9 cellular contexts compared by ENCODE assay signal in genomic region chr10:119281581-119282071, GRCh38.
DNase-seq lines count a peak whose midpoint lies in the region; ATAC-seq and TF ChIP-seq lines count a peak whose summit lies in the region.
"Had no signal": no experiment of that assay in that cellular context is flagged by ENCODE, and none has a peak within 500 bp of the region (broad histone marks: within the 10 kb centered on the region; RNA-seq: fewer than 3 reads in every experiment).

No MANE protein-coding gene starts in this region.

- H3K27me3 ChIP-seq in SK-N-SH (ENCODE audit: insufficient read depth) (no peaks in the 10 kb centered on the region), skeletal muscle satellite cell (ENCODE audit: control insufficient read depth, insufficient read depth, low read length) (peaks cover 8% of the 10 kb centered on the region)

- H3K4me3 Mint-ChIP-seq in activated CD4-positive, alpha-beta T cell treated with anti-CD3 and anti-CD28 coated beads, Interleukin-2, amount 10 ng/mL, durations not matched to agents 24 days and 14 days: no peak overlapping the region
- no peak overlapping the region for H3K4me3 Mint-ChIP-seq in WTC11

- peak; percentile 70 for ATAC-seq in left ventricle myocardium superior
- ATAC-seq in GM19324 (IDR thresholded peaks at IDR 0.05; ENCODE audit: low FRiP score, unreplicated experiment): no peak
- no peak for ATAC-seq in WTC11

- in situ Hi-C loops in G401 (cut with HindIII; ENCODE audit: low sequenced_read_pairs): no loop called here

- TF ChIP-seq EP300 in SK-N-SH (IDR thresholded peaks at IDR 0.05; ENCODE audit: borderline replicate concordance in 1 of 2, low read depth in 1 of 2, low read length in 1 of 2): peak in 1 of 2 experiments; percentile 33; a peak in 1 of 4 replicates

- no peaks in the 10 kb centered on the region for H3K9me2 ChIP-seq in SK-N-SH

- no peak overlapping the region for H2AFZ ChIP-seq in SK-N-SH (ENCODE audit: low read depth)

- CTCF ChIA-PET in SK-N-SH (lab: Yijun Ruan, JAX): interaction anchor here (0.7 to 2.7 kb wide), 7 partner anchors 9 to 164 kb away, joined by 3 to 11 read pairs (median 6); partner anchors contain the start of gene GRK5
- CTCF ChIA-PET in WTC11 (lab: Charles Lee): interaction anchor here (1.2 to 1.3 kb wide), 2 partner anchors 82 to 164 kb away, joined by 3 read pairs; no protein-coding TSS in a partner anchor

- peak overlapping the region in 1 of 2 experiments; percentile 26; a peak in 1 of 4 replicates for H3K27ac ChIP-seq in SK-N-SH (ENCODE audit: low read depth in 2 of 2, low read length in 1 of 2)

- no peaks in the 10 kb centered on the region for H3F3A ChIP-seq in SK-N-SH (replicated peaks; ENCODE audit: insufficient read depth)

- H3K4me1 ChIP-seq in SK-N-SH (ENCODE audit: control insufficient read depth in 1 of 2, insufficient read depth in 2 of 2, low read depth in 1 of 2, low read length in 1 of 2): peaks cover 28 to 61% of the 10 kb centered on the region in 2 experiments; a peak in 3 of 4 replicates
- H3K4me1 ChIP-seq in skeletal muscle satellite cell (ENCODE audit: control insufficient read depth, insufficient read depth, low read length): peaks cover 13% of the 10 kb centered on the region

- POLR2A ChIA-PET in SK-N-SH (lab: Yijun Ruan, JAX): interaction anchor here (0.5 to 1.0 kb wide), 2 partner anchors 75 to 378 kb away, joined by 3 to 4 read pairs; partner anchors contain the start of gene GRK5
- POLR2A ChIA-PET in WTC11 (lab: Charles Lee): no interaction called here

- H3K36me3 Mint-ChIP-seq in activated CD4-positive, alpha-beta T cell treated with anti-CD3 and anti-CD28 coated beads, Interleukin-2, amount 10 ng/mL, durations not matched to agents 24 days and 14 days (ENCODE audit: low read depth): peaks cover 3% of the 10 kb centered on the region
- H3K36me3 Mint-ChIP-seq in WTC11: no peaks in the 10 kb centered on the region

- H3K79me2 ChIP-seq in SK-N-SH (ENCODE audit: insufficient read depth): peaks cover 4% of the 10 kb centered on the region; the same call in 1 of the 2 replicates

- H3K4me3 ChIP-seq in SK-N-SH (ENCODE audit: low read depth in 2 of 2, low read length in 1 of 2): no peak overlapping the region
- H3K4me3 ChIP-seq in skeletal muscle satellite cell (ENCODE audit: low read length): no peak overlapping the region

- intact Hi-C loops in left ventricle myocardium superior (cut with micrococcal nuclease): loop anchor here (5.0 kb wide), 1 partner anchor 59 kb away; no protein-coding TSS in a partner anchor
- intact Hi-C loops in activated CD4-positive, alpha-beta T cell treated with anti-CD3 and anti-CD28 coated beads, Interleukin-2, amount 10 ng/mL, durations not matched to agents 24 days and 14 days (cut with micrococcal nuclease): no loop called here

- H3K27ac Mint-ChIP-seq in activated CD4-positive, alpha-beta T cell treated with anti-CD3 and anti-CD28 coated beads, Interleukin-2, amount 10 ng/mL, durations not matched to agents 24 days and 14 days: no peak overlapping the region
- H3K27ac Mint-ChIP-seq in WTC11: no peak overlapping the region

- WGBS in SK-N-SH (ENCODE audit: low lambda C conversion rate): 34% methylated on average over 12 of the region's 13 CpGs

- no peaks in the 10 kb centered on the region for H3K9me3 Mint-ChIP-seq in activated CD4-positive, alpha-beta T cell treated with anti-CD3 and anti-CD28 coated beads, Interleukin-2, amount 10 ng/mL, durations not matched to agents 24 days and 14 days
- no peaks in the 10 kb centered on the region for H3K9me3 Mint-ChIP-seq in WTC11

- peaks cover 52% of the 10 kb centered on the region for H3K4me1 Mint-ChIP-seq in activated CD4-positive, alpha-beta T cell treated with anti-CD3 and anti-CD28 coated beads, Interleukin-2, amount 10 ng/mL, durations not matched to agents 24 days and 14 days
- peaks cover 6% of the 10 kb centered on the region for H3K4me1 Mint-ChIP-seq in WTC11

- H3K9ac ChIP-seq in SK-N-SH: no peak overlapping the region
- H3K9ac ChIP-seq in skeletal muscle satellite cell (ENCODE audit: low read depth, low read length): no peak overlapping the region

- DNase-seq in G401 (ENCODE audit: low spot score) (peak; percentile 83), SK-N-SH (peak; percentile 90), left ventricle myocardium superior (peak; percentile 92), GM20000 (ENCODE audit: low spot score) (no peak), WTC11 (ENCODE audit: low spot score) (no peak)
- DNase-seq in activated CD4-positive, alpha-beta T cell treated with anti-CD3 and anti-CD28 coated beads, Interleukin-2, amount 10 ng/mL, durations not matched to agents 24 days and 14 days: no peak
- DNase-seq: NCI-H1930 had no signal

- no peak for TF ChIP-seq CTCF in SK-N-SH (IDR thresholded peaks at IDR 0.05)
- no peak for TF ChIP-seq CTCF in GM20000 (IDR thresholded peaks at IDR 0.05; ENCODE audit: extremely low read depth, missing control alignments)
- TF ChIP-seq CTCF in WTC11 (IDR thresholded peaks at IDR 0.05): no peak

- H3K36me3 ChIP-seq in SK-N-SH (replicated peaks in 1 of 2; ENCODE audit: control insufficient read depth in 1 of 2, insufficient read depth in 2 of 2, low read length in 1 of 2): no peaks in the 10 kb centered on the region
- no peaks in the 10 kb centered on the region for H3K36me3 ChIP-seq in skeletal muscle satellite cell (ENCODE audit: insufficient read depth, low read length)

- H3K27me3 Mint-ChIP-seq in activated CD4-positive, alpha-beta T cell treated with anti-CD3 and anti-CD28 coated beads, Interleukin-2, amount 10 ng/mL, durations not matched to agents 24 days and 14 days: no peaks in the 10 kb centered on the region
- H3K27me3 Mint-ChIP-seq in WTC11 (ENCODE audit: low read depth): no peaks in the 10 kb centered on the region

- no peaks in the 10 kb centered on the region for H4K20me1 ChIP-seq in SK-N-SH (ENCODE audit: insufficient read depth)

- H3K4me2 ChIP-seq in SK-N-SH (peak overlapping the region; percentile 57), skeletal muscle satellite cell (ENCODE audit: low read length) (peak overlapping the region; percentile 5)

- no peaks in the 10 kb centered on the region for H3K9me3 ChIP-seq in SK-N-SH
- no peaks in the 10 kb centered on the region for H3K9me3 ChIP-seq in skeletal muscle satellite cell (replicated peaks; ENCODE audit: low read length)

- TF ChIP-seq RAD21 in SK-N-SH (IDR thresholded peaks at IDR 0.05; ENCODE audit: low read length): peak; percentile 22; the same call in 1 of the 2 replicates

TF ChIP-seq in SK-N-SH, 30 proteins besides CTCF, POLR2A, EP300 and RAD21 (continues in another document):
- TF ChIP-seq, protein P1, sequence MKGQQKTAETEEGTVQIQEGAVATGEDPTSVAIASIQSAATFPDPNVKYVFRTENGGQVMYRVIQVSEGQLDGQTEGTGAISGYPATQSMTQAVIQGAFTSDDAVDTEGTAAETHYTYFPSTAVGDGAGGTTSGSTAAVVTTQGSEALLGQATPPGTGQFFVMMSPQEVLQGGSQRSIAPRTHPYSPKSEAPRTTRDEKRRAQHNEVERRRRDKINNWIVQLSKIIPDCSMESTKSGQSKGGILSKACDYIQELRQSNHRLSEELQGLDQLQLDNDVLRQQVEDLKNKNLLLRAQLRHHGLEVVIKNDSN (IDR thresholded peaks at IDR 0.05; ENCODE audit: borderline replicate concordance, low read depth): no peak
- TF ChIP-seq CHD2 (IDR thresholded peaks at IDR 0.05; ENCODE audit: low read length, partially characterized antibody) (peak; percentile 22), JUND (IDR thresholded peaks at IDR 0.05) (no peak), TCF12 (IDR thresholded peaks at IDR 0.05) (peak; percentile 31; the same call in 1 of the 2 replicates)
- TF ChIP-seq, protein P2, sequence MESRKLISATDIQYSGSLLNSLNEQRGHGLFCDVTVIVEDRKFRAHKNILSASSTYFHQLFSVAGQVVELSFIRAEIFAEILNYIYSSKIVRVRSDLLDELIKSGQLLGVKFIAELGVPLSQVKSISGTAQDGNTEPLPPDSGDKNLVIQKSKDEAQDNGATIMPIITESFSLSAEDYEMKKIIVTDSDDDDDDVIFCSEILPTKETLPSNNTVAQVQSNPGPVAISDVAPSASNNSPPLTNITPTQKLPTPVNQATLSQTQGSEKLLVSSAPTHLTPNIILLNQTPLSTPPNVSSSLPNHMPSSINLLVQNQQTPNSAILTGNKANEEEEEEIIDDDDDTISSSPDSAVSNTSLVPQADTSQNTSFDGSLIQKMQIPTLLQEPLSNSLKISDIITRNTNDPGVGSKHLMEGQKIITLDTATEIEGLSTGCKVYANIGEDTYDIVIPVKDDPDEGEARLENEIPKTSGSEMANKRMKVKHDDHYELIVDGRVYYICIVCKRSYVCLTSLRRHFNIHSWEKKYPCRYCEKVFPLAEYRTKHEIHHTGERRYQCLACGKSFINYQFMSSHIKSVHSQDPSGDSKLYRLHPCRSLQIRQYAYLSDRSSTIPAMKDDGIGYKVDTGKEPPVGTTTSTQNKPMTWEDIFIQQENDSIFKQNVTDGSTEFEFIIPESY (IDR thresholded peaks at IDR 0.05; ENCODE audit: borderline replicate concordance, low read depth): no peak

TF ChIP-seq in WTC11, 78 proteins besides CTCF, POLR2A, EP300 and RAD21 (continues in another document):
- TF ChIP-seq MXD4 (CRISPR knock-in tag; IDR thresholded peaks at IDR 0.05; ENCODE audit: borderline replicate concordance): no peak
- TF ChIP-seq PRRX2 (CRISPR knock-in tag; IDR thresholded peaks at IDR 0.05): no peak
- no peak for TF ChIP-seq AR (CRISPR knock-in tag; IDR thresholded peaks at IDR 0.05)
- no peak for TF ChIP-seq FOXK1 (CRISPR knock-in tag; IDR thresholded peaks at IDR 0.05)

Comparison
In these comparisons a context has a peak if more than half of its experiments do, and no peak if none do; other contexts are left out.
1. DNase-seq: peak in G401 (single experiment), SK-N-SH (single experiment) and left ventricle myocardium superior (single experiment); none in GM20000 (single experiment), activated CD4-positive, alpha-beta T cell treated with anti-CD3 and anti-CD28 coated beads, Interleukin-2, amount 10 ng/mL, durations not matched to agents 24 days and 14 days (single experiment) and WTC11 (single experiment).